ENCODE assay signal across 14 cellular contexts in the genomic region with DNA sequence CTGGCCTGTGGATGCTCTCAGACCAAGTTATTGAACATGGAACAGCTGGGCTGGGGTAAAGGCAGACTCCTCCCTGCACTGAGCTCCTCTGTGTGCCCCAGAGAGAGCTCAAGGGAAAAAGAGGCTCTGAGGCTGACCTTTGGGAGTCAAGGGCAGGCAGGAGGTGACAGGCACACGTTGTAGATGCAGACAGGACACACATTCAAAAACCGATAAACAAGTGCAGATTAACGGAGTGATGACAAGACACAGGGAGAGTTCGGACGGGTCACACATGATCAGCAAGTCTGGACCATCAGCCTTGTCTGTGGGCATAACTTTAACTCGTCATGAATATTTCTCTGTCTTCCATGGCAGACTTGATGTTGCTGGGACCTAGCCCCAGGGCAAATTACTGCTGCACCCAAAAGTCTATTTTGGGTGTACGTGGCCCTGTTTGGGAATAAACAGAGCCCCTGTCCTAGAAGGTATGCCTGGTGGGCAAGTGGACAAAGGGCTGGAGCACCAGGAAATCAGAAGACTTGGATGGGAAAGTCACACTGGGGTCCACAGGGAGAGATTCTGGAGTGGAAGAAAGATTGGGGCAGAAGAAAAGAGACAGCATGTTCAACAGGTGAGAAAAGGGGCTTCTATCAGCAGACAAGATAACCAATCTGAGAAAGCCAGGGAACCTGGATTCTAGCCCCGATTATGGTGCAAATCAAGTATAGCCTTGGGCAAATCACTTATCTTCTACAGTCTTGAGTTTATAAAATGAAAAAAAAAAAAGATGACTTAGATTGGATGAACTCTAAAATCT.
DNase-seq lines count a peak whose midpoint lies in the region; ATAC-seq and TF ChIP-seq lines count a peak whose summit lies in the region.
"Had no signal": no experiment of that assay in that cellular context is flagged by ENCODE, and none has a peak within 500 bp of the region (broad histone marks: within the 10 kb centered on the region; RNA-seq: fewer than 3 reads in every experiment).

No MANE protein-coding gene starts in this region.

- WGBS in IMR-90 (ENCODE audit: extremely low coverage in 2 of 2, insufficient read length in 1 of 2), 2 experiments = 33% methylated on average over 3 of the region's 8 CpGs; no CpG with 5 or more reads in 1 of the 2 experiments

- H4K20me1 ChIP-seq in IMR-90 (ENCODE audit: insufficient read depth, low read length) = no peaks in the 10 kb centered on the region

- no peak overlapping the region for H3K56ac ChIP-seq in IMR-90 (ENCODE audit: extremely low read depth, insufficient read depth, low read length)

- H2AK5ac ChIP-seq in IMR-90 (ENCODE audit: low read depth, low read length) = no peak overlapping the region

- H2AFZ ChIP-seq in IMR-90 (replicated peaks; ENCODE audit: low read length, poor library complexity) = no peak overlapping the region

- CTCF ChIA-PET in IMR-90 (lab: Yijun Ruan, JAX) = no interaction called here

- peaks cover 78% of the 10 kb centered on the region for H3K4me1 Mint-ChIP-seq in type B pancreatic cell (ENCODE audit: unreplicated experiment)

- H3K9me1 ChIP-seq in IMR-90 (ENCODE audit: insufficient read depth, low read length) = peaks cover under 1% of the 10 kb centered on the region

- peaks cover 34% of the 10 kb centered on the region for H3K36me3 Mint-ChIP-seq in type B pancreatic cell
- H3K36me3 Mint-ChIP-seq: CD8-positive, alpha-beta T cell had no signal

- H2BK120ac ChIP-seq in IMR-90 (ENCODE audit: low read depth, low read length) = no peak overlapping the region

- peaks cover 0 to 7% of the 10 kb centered on the region in 2 experiments; a peak in 2 of 4 replicates for H3K79me1 ChIP-seq in IMR-90 (ENCODE audit: low read depth in 1 of 2, low read length in 2 of 2)

- peak overlapping the region; percentile 66 for H3K27ac Mint-ChIP-seq in type B pancreatic cell
- H3K27ac Mint-ChIP-seq: CD8-positive, alpha-beta T cell had no signal

- H3K4me2 ChIP-seq in IMR-90 (ENCODE audit: low read depth, low read length) = no peak overlapping the region

- H3K4me3 ChIP-seq in left ventricle myocardium inferior = no peak overlapping the region
- H3K4me3 ChIP-seq in IMR-90 (ENCODE audit: insufficient read depth, low read depth, low read length) = no peak overlapping the region

- H3K9me3 Mint-ChIP-seq in type B pancreatic cell = no peaks in the 10 kb centered on the region
- H3K9me3 Mint-ChIP-seq: CD8-positive, alpha-beta T cell had no signal

- H4K5ac ChIP-seq in IMR-90 (ENCODE audit: low read depth, low read length) = no peak overlapping the region

- peaks cover 70% of the 10 kb centered on the region for H3K4me1 ChIP-seq in left ventricle myocardium inferior
- no peaks in the 10 kb centered on the region; the same call in none of the 2 replicates for H3K4me1 ChIP-seq in IMR-90 (ENCODE audit: control insufficient read depth, insufficient read depth, low read length)

- no peaks in the 10 kb centered on the region for H3K27me3 Mint-ChIP-seq in type B pancreatic cell

- no peak overlapping the region for H3K23ac ChIP-seq in IMR-90 (ENCODE audit: low read depth, low read length)

- no peak overlapping the region for H4K91ac ChIP-seq in IMR-90 (ENCODE audit: insufficient read depth, low read depth, low read length)

- in situ Hi-C loops in IMR-90 (cut with MboI; ENCODE audit: low sequenced_read_pairs) = no loop called here

- H3K27me3 ChIP-seq in left ventricle myocardium inferior (ENCODE audit: low read depth) (no peaks in the 10 kb centered on the region), IMR-90 (ENCODE audit: control insufficient read depth, insufficient read depth, low read length) (no peaks in the 10 kb centered on the region; the same call in 1 of the 2 replicates)

- dilution Hi-C loops in IMR-90 (cut with HindIII; ENCODE audit: low sequenced_read_pairs, unreplicated experiment) = no loop called here

- intact Hi-C loops in Right ventricle myocardium superior (cut with DNase I) = no loop called here
- intact Hi-C loops in left ventricle myocardium inferior (cut with micrococcal nuclease) = no loop called here
- intact Hi-C loops in IMR-90 (cut with micrococcal nuclease) = no loop called here
- intact Hi-C loops in left ventricle myocardium superior (cut with micrococcal nuclease) = no loop called here

- H3K27ac ChIP-seq in left ventricle myocardium inferior (replicated peaks) (no peak overlapping the region), IMR-90 (ENCODE audit: insufficient read depth, low read length) (no peak overlapping the region)
- H3K27ac ChIP-seq: C4-2B, HL-60 had no signal

- DNase-seq in Right ventricle myocardium superior = no peak
- no peak for DNase-seq in left ventricle myocardium inferior
- DNase-seq in IMR-90 = no peak
- DNase-seq in left ventricle myocardium superior = no peak
- DNase-seq in type B pancreatic cell (ENCODE audit: extremely low spot score, unreplicated experiment) = no peak
- no peak for DNase-seq in activated CD4-positive, CD25-positive, alpha-beta regulatory T cell (lab: John Stamatoyannopoulos, UW)
- DNase-seq: 8988T; CD8-positive, alpha-beta T cell; COR-L47; EL; HCEC 1CT had no signal

- no peak overlapping the region for H3K18ac ChIP-seq in IMR-90 (ENCODE audit: low read depth, low read length)

- H3K4me3 Mint-ChIP-seq in type B pancreatic cell = no peak overlapping the region
- H3K4me3 Mint-ChIP-seq: CD8-positive, alpha-beta T cell had no signal

- no peak overlapping the region for H3K9ac ChIP-seq in IMR-90 (ENCODE audit: low read depth, low read length)

- no peak overlapping the region for H3K14ac ChIP-seq in IMR-90 (replicated peaks; ENCODE audit: low read depth, low read length)

- H3K9me3 ChIP-seq in left ventricle myocardium inferior (replicated peaks) (no peaks in the 10 kb centered on the region), IMR-90 (ENCODE audit: control insufficient read depth, insufficient read depth, low read length) (no peaks in the 10 kb centered on the region)

- POLR2A ChIA-PET in IMR-90 (lab: Charles Lee; ENCODE audit: unreplicated experiment) = no interaction called here

- TF ChIP-seq POLR2A in IMR-90 (IDR thresholded peaks at IDR 0.05; ENCODE audit: low read depth, low read length) = no peak

- H2BK15ac ChIP-seq in IMR-90 (ENCODE audit: low read depth, low read length) = no peak overlapping the region

- H2BK5ac ChIP-seq in IMR-90 (ENCODE audit: low read depth, low read length, poor library complexity, severe bottlenecking) = no peak overlapping the region

- H3K36me3 ChIP-seq in left ventricle myocardium inferior = no peaks in the 10 kb centered on the region
- no peaks in the 10 kb centered on the region for H3K36me3 ChIP-seq in IMR-90 (ENCODE audit: control insufficient read depth, insufficient read depth, low read length)

- no peak overlapping the region for H3K4ac ChIP-seq in IMR-90 (ENCODE audit: low read depth, low read length)

- TF ChIP-seq CTCF in left ventricle myocardium inferior (IDR thresholded peaks at IDR 0.05; ENCODE audit: borderline replicate concordance) = no peak
- TF ChIP-seq CTCF in IMR-90 (conservative IDR thresholded peaks at IDR 0.05; ENCODE audit: low read depth, low read length) = no peak
- no peak for TF ChIP-seq CTCF in type B pancreatic cell (conservative IDR thresholded peaks at IDR 0.05)

- H2BK20ac ChIP-seq in IMR-90 (ENCODE audit: low read depth, low read length) = no peak overlapping the region

- no TSS peak for BruUV-seq in IMR-90 (replicated peaks; lab: Mats Ljungman, UMichigan)

- no peak overlapping the region for H4K8ac ChIP-seq in IMR-90 (ENCODE audit: low read depth in 2 of 2, low read length in 2 of 2)

- H2AK9ac ChIP-seq in IMR-90 (replicated peaks; ENCODE audit: low read depth, low read length, poor library complexity) = peak overlapping the region; percentile 63

- ATAC-seq in Right ventricle myocardium superior (ENCODE audit: poor library complexity) (peak; percentile 38), IMR-90 (ENCODE audit: low read depth) (no peak), left ventricle myocardium superior (peak; percentile 63), HG02571 (IDR thresholded peaks at IDR 0.05; ENCODE audit: unreplicated experiment) (no peak)
- ATAC-seq: CD8-positive, alpha-beta T cell had no signal

- TF ChIP-seq RAD21 in IMR-90 (IDR thresholded peaks at IDR 0.05; ENCODE audit: low read length) = no peak

TF ChIP-seq in IMR-90, 13 proteins besides CTCF, POLR2A, EP300 and RAD21:
- TF ChIP-seq RFX5 (IDR thresholded peaks at IDR 0.05; ENCODE audit: low read depth, low read length) (no peak), RCOR1 (IDR thresholded peaks at IDR 0.05; ENCODE audit: insufficient replicate concordance, low read length) (no peak), BHLHE40 (IDR thresholded peaks at IDR 0.05; ENCODE audit: low read depth, low read length) (no peak), CHD1 (IDR thresholded peaks at IDR 0.05; ENCODE audit: low read depth, low read length) (no peak), MXI1 (IDR thresholded peaks at IDR 0.05; ENCODE audit: borderline replicate concordance, low read depth, low read length) (no peak), FOS (IDR thresholded peaks at IDR 0.05; ENCODE audit: low read depth, low read length) (no peak), SMC3 (IDR thresholded peaks at IDR 0.05; ENCODE audit: low read depth, low read length) (no peak), CEBPB (IDR thresholded peaks at IDR 0.05; ENCODE audit: low read depth, low read length) (no peak), MAZ (IDR thresholded peaks at IDR 0.05; ENCODE audit: borderline replicate concordance, low read depth, low read length) (no peak), MAFK (IDR thresholded peaks at IDR 0.05; ENCODE audit: low read depth, low read length) (no peak)
- TF ChIP-seq, protein P1, sequence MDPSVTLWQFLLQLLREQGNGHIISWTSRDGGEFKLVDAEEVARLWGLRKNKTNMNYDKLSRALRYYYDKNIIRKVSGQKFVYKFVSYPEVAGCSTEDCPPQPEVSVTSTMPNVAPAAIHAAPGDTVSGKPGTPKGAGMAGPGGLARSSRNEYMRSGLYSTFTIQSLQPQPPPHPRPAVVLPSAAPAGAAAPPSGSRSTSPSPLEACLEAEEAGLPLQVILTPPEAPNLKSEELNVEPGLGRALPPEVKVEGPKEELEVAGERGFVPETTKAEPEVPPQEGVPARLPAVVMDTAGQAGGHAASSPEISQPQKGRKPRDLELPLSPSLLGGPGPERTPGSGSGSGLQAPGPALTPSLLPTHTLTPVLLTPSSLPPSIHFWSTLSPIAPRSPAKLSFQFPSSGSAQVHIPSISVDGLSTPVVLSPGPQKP (IDR thresholded peaks at IDR 0.05; ENCODE audit: borderline replicate concordance, low read depth, low read length) = no peak
- TF ChIP-seq, protein P2, sequence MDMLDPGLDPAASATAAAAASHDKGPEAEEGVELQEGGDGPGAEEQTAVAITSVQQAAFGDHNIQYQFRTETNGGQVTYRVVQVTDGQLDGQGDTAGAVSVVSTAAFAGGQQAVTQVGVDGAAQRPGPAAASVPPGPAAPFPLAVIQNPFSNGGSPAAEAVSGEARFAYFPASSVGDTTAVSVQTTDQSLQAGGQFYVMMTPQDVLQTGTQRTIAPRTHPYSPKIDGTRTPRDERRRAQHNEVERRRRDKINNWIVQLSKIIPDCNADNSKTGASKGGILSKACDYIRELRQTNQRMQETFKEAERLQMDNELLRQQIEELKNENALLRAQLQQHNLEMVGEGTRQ (IDR thresholded peaks at IDR 0.05; ENCODE audit: low read depth, low read length) = no peak

Comparison
In these comparisons a context has a peak if more than half of its experiments do, and no peak if none do; other contexts are left out.
1. ATAC-seq: peak in Right ventricle myocardium superior (single experiment) and left ventricle myocardium superior (single experiment); none in IMR-90 (single experiment) and HG02571 (single experiment).